11 cellular contexts compared by ENCODE assay signal in the genomic region with DNA sequence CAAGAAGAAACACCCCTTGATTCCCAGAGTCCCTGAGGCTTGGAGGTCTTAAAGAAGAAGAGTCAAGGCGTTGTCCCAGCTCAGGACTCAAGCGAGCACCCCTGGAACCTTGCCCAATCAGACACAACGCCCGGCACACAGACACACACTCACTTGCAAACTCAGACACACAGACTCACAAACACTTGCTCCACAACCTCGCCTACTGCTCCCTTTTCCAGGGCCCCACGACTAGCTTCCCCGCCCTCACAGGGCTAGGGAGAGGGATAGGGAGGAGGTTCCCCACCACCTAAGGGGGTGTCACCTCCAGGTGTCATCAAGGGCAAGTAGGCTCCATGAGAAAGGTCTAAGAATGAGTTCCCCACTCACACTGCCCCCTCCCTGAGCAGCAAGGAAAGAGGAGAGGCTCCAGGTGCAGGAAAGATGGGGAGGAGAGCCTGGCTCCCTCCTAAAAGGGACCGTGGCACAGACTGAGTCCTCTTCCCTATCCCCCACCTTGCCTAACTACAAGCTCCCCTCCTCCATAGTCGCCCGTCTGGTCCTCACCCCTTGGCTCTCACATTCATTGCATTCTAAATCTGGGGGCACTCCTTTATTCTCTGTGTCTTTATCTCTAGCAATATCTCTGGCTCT. TPM values are rescaled to one million over a fixed set of nuclear protein-coding genes. Genes with fewer than 3 reads are reported as not detected.
DNase-seq lines count a peak whose midpoint lies in the region; ATAC-seq, FAIRE-seq and TF ChIP-seq lines count a peak whose summit lies in the region.
"Had no signal": no experiment of that assay in that cellular context is flagged by ENCODE, and none has a peak within 500 bp of the region (broad histone marks: within the 10 kb centered on the region; RNA-seq: fewer than 3 reads in every experiment).

No MANE protein-coding gene starts in this region.

- peak overlapping the region; percentile 58 for H3K4me3 Mint-ChIP-seq in activated CD8-positive, alpha-beta T cell treated with anti-CD3 and anti-CD28 coated beads, Interleukin-2, amount 10 ng/mL, durations not matched to agents 7 days and 5 days
- H3K4me3 Mint-ChIP-seq in memory B cell: peak overlapping the region; percentile 31
- H3K4me3 Mint-ChIP-seq: activated naive CD4-positive, alpha-beta T cell treated with anti-CD3 and anti-CD28 coated beads, Interleukin-2, amount 10 ng/mL, durations not matched to agents 7 days and 5 days had no signal

- DNase-seq in GM12892 (ENCODE audit: insufficient read length) (no peak), memory B cell (ENCODE audit: low spot score in 2 of 2) (no peak), sciatic nerve (ENCODE audit: low spot score) (no peak), cerebellar cortex (ENCODE audit: low spot score) (no peak), UCSD-AML1 (lab: John Stamatoyannopoulos, UW; ENCODE audit: unreplicated experiment) (no peak)
- no peak for DNase-seq in activated CD8-positive, alpha-beta T cell treated with anti-CD3 and anti-CD28 coated beads, Interleukin-2, amount 10 ng/mL, durations not matched to agents 7 days and 5 days
- DNase-seq: Peyer's patch had no signal

- intact Hi-C loops in sciatic nerve (cut with DNase I): no loop called here

- TF ChIP-seq POLR2A in GM12892 (IDR thresholded peaks at IDR 0.05; ENCODE audit: low read depth, low read length): no peak

- peaks cover 37% of the 10 kb centered on the region for H3K4me1 Mint-ChIP-seq in activated CD8-positive, alpha-beta T cell treated with anti-CD3 and anti-CD28 coated beads, Interleukin-2, amount 10 ng/mL, durations not matched to agents 7 days and 5 days (ENCODE audit: low read depth)
- H3K4me1 Mint-ChIP-seq in memory B cell: peaks cover 18% of the 10 kb centered on the region

- no peaks in the 10 kb centered on the region for H3K9me3 Mint-ChIP-seq in activated CD8-positive, alpha-beta T cell treated with anti-CD3 and anti-CD28 coated beads, Interleukin-2, amount 10 ng/mL, durations not matched to agents 7 days and 5 days (ENCODE audit: insufficient read depth)
- no peaks in the 10 kb centered on the region for H3K9me3 Mint-ChIP-seq in memory B cell
- H3K9me3 Mint-ChIP-seq: activated naive CD4-positive, alpha-beta T cell treated with anti-CD3 and anti-CD28 coated beads, Interleukin-2, amount 10 ng/mL, durations not matched to agents 7 days and 5 days had no signal

- H3K27ac ChIP-seq in 22Rv1: peak overlapping the region; percentile 45; the same call in 1 of the 2 replicates
- H3K27ac ChIP-seq: Peyer's patch had no signal

- CTCF ChIA-PET in activated CD8-positive, alpha-beta T cell treated with anti-CD3 and anti-CD28 coated beads, Interleukin-2, amount 10 ng/mL, durations not matched to agents 7 days and 5 days (lab: Charles Lee): interaction anchor here (0.8 to 6.0 kb wide), 8 partner anchors 8 to 118 kb away, joined by 3 to 42 read pairs (median 4); a partner anchor contains a TSS

- H3K27me3 Mint-ChIP-seq in activated CD8-positive, alpha-beta T cell treated with anti-CD3 and anti-CD28 coated beads, Interleukin-2, amount 10 ng/mL, durations not matched to agents 7 days and 5 days (ENCODE audit: low read depth): peaks cover 71% of the 10 kb centered on the region
- H3K27me3 Mint-ChIP-seq in memory B cell: peaks cover 22% of the 10 kb centered on the region

- FAIRE-seq in GM12892 (lab: Jason Lieb, UNC): peak; percentile 17

- POLR2A ChIA-PET in activated CD8-positive, alpha-beta T cell treated with anti-CD3 and anti-CD28 coated beads, Interleukin-2, amount 10 ng/mL, durations not matched to agents 7 days and 5 days (lab: Charles Lee): interaction anchor here (0.9 kb wide), 1 partner anchor 47 kb away, joined by 4 read pairs; no protein-coding TSS in a partner anchor

- no peaks in the 10 kb centered on the region for H3K36me3 Mint-ChIP-seq in activated CD8-positive, alpha-beta T cell treated with anti-CD3 and anti-CD28 coated beads, Interleukin-2, amount 10 ng/mL, durations not matched to agents 7 days and 5 days (ENCODE audit: low read depth)
- H3K36me3 Mint-ChIP-seq in memory B cell: no peaks in the 10 kb centered on the region
- H3K36me3 Mint-ChIP-seq: activated naive CD4-positive, alpha-beta T cell treated with anti-CD3 and anti-CD28 coated beads, Interleukin-2, amount 10 ng/mL, durations not matched to agents 7 days and 5 days had no signal

- no peak for TF ChIP-seq CTCF in 22Rv1 (IDR thresholded peaks at IDR 0.05)

- no peak overlapping the region for H3K27ac Mint-ChIP-seq in activated CD8-positive, alpha-beta T cell treated with anti-CD3 and anti-CD28 coated beads, Interleukin-2, amount 10 ng/mL, durations not matched to agents 7 days and 5 days
- H3K27ac Mint-ChIP-seq in memory B cell: peak overlapping the region; percentile 48
- H3K27ac Mint-ChIP-seq: activated naive CD4-positive, alpha-beta T cell treated with anti-CD3 and anti-CD28 coated beads, Interleukin-2, amount 10 ng/mL, durations not matched to agents 7 days and 5 days had no signal

- no peak for ATAC-seq in activated CD8-positive, alpha-beta T cell treated with anti-CD3 and anti-CD28 coated beads, Interleukin-2, amount 10 ng/mL, durations not matched to agents 7 days and 5 days
- ATAC-seq in memory B cell (ENCODE audit: low read depth): no peak
- no peak for ATAC-seq in sciatic nerve
- ATAC-seq in HG03280 (IDR thresholded peaks at IDR 0.05; ENCODE audit: unreplicated experiment): no peak

RNA-seq across cellular contexts. Expression of a gene that starts 0.7 kb away (rescaled TPM):
- 0.36 TPM for polyA plus RNA-seq in GM12892 (2012; ENCODE audit: missing spikeins)
- 1 to 10 TPM; 2.4 to 3.2 TPM for total RNA-seq in activated CD8-positive, alpha-beta T cell treated with anti-CD3 and anti-CD28 coated beads, Interleukin-2, amount 10 ng/mL, durations not matched to agents 7 days and 5 days
- 1.1 TPM for total RNA-seq in sciatic nerve

RNA-seq across cellular contexts. Expression of a gene that starts 7.3 kb away (rescaled TPM):
- polyA plus RNA-seq in GM12892 (2012; ENCODE audit: missing spikeins): not detected
- 1 to 10 TPM in 1 of 2 experiments, under 1 TPM in 1; 0.81 to 1.1 TPM for total RNA-seq in activated CD8-positive, alpha-beta T cell treated with anti-CD3 and anti-CD28 coated beads, Interleukin-2, amount 10 ng/mL, durations not matched to agents 7 days and 5 days
- total RNA-seq in sciatic nerve: not detected
- total RNA-seq: G401, Peyer's patch had no signal

RNA-seq across cellular contexts. Expression of a gene that starts 13.5 kb away (rescaled TPM):
- polyA plus RNA-seq in GM12892 (2012; ENCODE audit: missing spikeins): 89.4 TPM
- 100 to 1,000 TPM; 104 to 108 TPM for total RNA-seq in activated CD8-positive, alpha-beta T cell treated with anti-CD3 and anti-CD28 coated beads, Interleukin-2, amount 10 ng/mL, durations not matched to agents 7 days and 5 days
- 112 TPM for total RNA-seq in sciatic nerve

RNA-seq across cellular contexts. Expression of a gene that starts 28.4 kb away (rescaled TPM):
- 2.2 TPM for polyA plus RNA-seq in GM12892 (2012; ENCODE audit: missing spikeins)
- total RNA-seq in activated CD8-positive, alpha-beta T cell treated with anti-CD3 and anti-CD28 coated beads, Interleukin-2, amount 10 ng/mL, durations not matched to agents 7 days and 5 days: under 1 TPM; 0.39 to 0.42 TPM
- total RNA-seq in sciatic nerve: not detected

RNA-seq across cellular contexts. Expression of a gene that starts 45.5 kb away (rescaled TPM):
- polyA plus RNA-seq in GM12892 (2012; ENCODE audit: missing spikeins): 73.9 TPM
- total RNA-seq in activated CD8-positive, alpha-beta T cell treated with anti-CD3 and anti-CD28 coated beads, Interleukin-2, amount 10 ng/mL, durations not matched to agents 7 days and 5 days: 10 to 100 TPM; 48.7 to 52.6 TPM
- total RNA-seq in sciatic nerve: 17.8 TPM
